Comparison of ENCODE assay signal across 26 cellular contexts in genomic region chr9:84811072-84811725, GRCh38.
"Had no signal": no experiment of that assay in that cellular context is flagged by ENCODE, and none has a peak within 500 bp of the region (broad histone marks: within the 10 kb centered on the region; RNA-seq: fewer than 3 reads in every experiment).

No MANE protein-coding gene starts in this region.

- H3K4me3 Mint-ChIP-seq: activated CD4-positive, alpha-beta T cell treated with anti-CD3 and anti-CD28 coated beads, Interleukin-2, amount 10 ng/mL, durations not matched to agents 7 days and 5 days; activated CD8-positive, alpha-beta memory T cell treated with anti-CD3 and anti-CD28 coated beads, Interleukin-2, amount 10 ng/mL, durations not matched to agents 7 days and 5 days; activated CD8-positive, alpha-beta T cell treated with anti-CD3 and anti-CD28 coated beads for 36 hours; activated naive CD8-positive, alpha-beta T cell treated with anti-CD3 and anti-CD28 coated beads, Interleukin-2, amount 50 U/mL, for 24 hours; mesothelial cell of epicardium; natural killer cell; T-helper 2 cell treated with Interferon-gamma antibody and Interleukin-4, amounts not matched to agents 5 μg/mL and 100 μg/mL, for 36 hours had no signal

- H3K36me3 Mint-ChIP-seq: activated CD8-positive, alpha-beta memory T cell treated with anti-CD3 and anti-CD28 coated beads, Interleukin-2, amount 10 ng/mL, durations not matched to agents 7 days and 5 days; natural killer cell had no signal

- DNase-seq: activated CD4-positive, alpha-beta T cell treated with anti-CD3 and anti-CD28 coated beads, Interleukin-2, amount 10 ng/mL, durations not matched to agents 7 days and 5 days; activated CD4-positive, CD25-positive, alpha-beta regulatory T cell treated with anti-CD3 and anti-CD28 coated beads, Interleukin-2, amount 50 U/mL, for 72 hours; activated CD8-positive, alpha-beta memory T cell treated with anti-CD3 and anti-CD28 coated beads, Interleukin-2, amount 10 ng/mL, durations not matched to agents 7 days and 5 days; activated CD8-positive, alpha-beta T cell treated with anti-CD3 and anti-CD28 coated beads for 36 hours; activated gamma-delta T cell; activated naive CD4-positive, alpha-beta T cell treated with anti-CD3 and anti-CD28 coated beads, Interleukin-2, amount 50 U/mL, for 16 hours; activated naive CD8-positive, alpha-beta T cell treated with anti-CD3 and anti-CD28 coated beads, Interleukin-2, amount 50 U/mL, for 24 hours; activated T-cell treated with anti-CD3 and anti-CD28 coated beads for 4 hours; cerebellar nuclear complex; heart right ventricle; left ventricle myocardium superior; mammary epithelial cell; natural killer cell; ovary; stimulated activated CD4-positive, alpha-beta T cell treated with anti-CD3 and anti-CD28 coated beads, Interleukin-12 subunit alpha, Interleukin-12 subunit beta, amount 100 ng/mL, for 4 hours; stimulated activated CD4-positive, alpha-beta T cell treated with anti-CD3 and anti-CD28 coated beads, Interleukin-4, amount 100 ng/mL, for 4 hours; transverse colon had no signal

- H3K9me3 Mint-ChIP-seq: activated CD4-positive, alpha-beta T cell treated with anti-CD3 and anti-CD28 coated beads, Interleukin-2, amount 10 ng/mL, durations not matched to agents 7 days and 5 days; activated CD8-positive, alpha-beta T cell treated with anti-CD3 and anti-CD28 coated beads for 36 hours; activated naive CD8-positive, alpha-beta T cell treated with anti-CD3 and anti-CD28 coated beads, Interleukin-2, amount 50 U/mL, for 24 hours; mesothelial cell of epicardium; natural killer cell; T-helper 2 cell treated with Interferon-gamma antibody and Interleukin-4, amounts not matched to agents 5 μg/mL and 100 μg/mL, for 36 hours had no signal

- H3K27me3 ChIP-seq: heart right ventricle, neutrophil, ovary, right atrium auricular region, transverse colon had no signal

- H3K27ac Mint-ChIP-seq: activated CD4-positive, alpha-beta T cell treated with anti-CD3 and anti-CD28 coated beads, Interleukin-2, amount 10 ng/mL, durations not matched to agents 7 days and 5 days; activated CD8-positive, alpha-beta memory T cell treated with anti-CD3 and anti-CD28 coated beads, Interleukin-2, amount 10 ng/mL, durations not matched to agents 7 days and 5 days; activated CD8-positive, alpha-beta T cell treated with anti-CD3 and anti-CD28 coated beads for 36 hours; activated naive CD8-positive, alpha-beta T cell treated with anti-CD3 and anti-CD28 coated beads, Interleukin-2, amount 50 U/mL, for 24 hours; mesothelial cell of epicardium; natural killer cell; T-helper 2 cell treated with Interferon-gamma antibody and Interleukin-4, amounts not matched to agents 5 μg/mL and 100 μg/mL, for 36 hours had no signal

- H3K27me3 Mint-ChIP-seq: activated naive CD8-positive, alpha-beta T cell treated with anti-CD3 and anti-CD28 coated beads, Interleukin-2, amount 50 U/mL, for 24 hours had no signal

- ATAC-seq: activated CD8-positive, alpha-beta memory T cell treated with anti-CD3 and anti-CD28 coated beads, Interleukin-2, amount 10 ng/mL, durations not matched to agents 7 days and 5 days; activated CD8-positive, alpha-beta T cell treated with anti-CD3 and anti-CD28 coated beads for 36 hours; activated naive CD8-positive, alpha-beta T cell treated with anti-CD3 and anti-CD28 coated beads, Interleukin-2, amount 50 U/mL, for 24 hours; heart right ventricle; left ventricle myocardium superior; natural killer cell had no signal

- H3K4me1 ChIP-seq: heart right ventricle, prostate gland had no signal

- H3K36me3 ChIP-seq: heart right ventricle, neutrophil, ovary, prostate gland, right atrium auricular region, transverse colon had no signal

- H3K9me3 ChIP-seq: heart right ventricle, neutrophil, ovary, prostate gland, right atrium auricular region, transverse colon had no signal

- H3K4me3 ChIP-seq: coronary artery, heart right ventricle, ovary, prostate gland, right atrium auricular region, transverse colon had no signal

- H3K4me1 Mint-ChIP-seq: activated CD4-positive, alpha-beta T cell treated with anti-CD3 and anti-CD28 coated beads, Interleukin-2, amount 10 ng/mL, durations not matched to agents 7 days and 5 days; activated CD8-positive, alpha-beta memory T cell treated with anti-CD3 and anti-CD28 coated beads, Interleukin-2, amount 10 ng/mL, durations not matched to agents 7 days and 5 days; activated naive CD8-positive, alpha-beta T cell treated with anti-CD3 and anti-CD28 coated beads, Interleukin-2, amount 50 U/mL, for 24 hours; natural killer cell had no signal

- FAIRE-seq: urothelium cell line had no signal

- H3K27ac ChIP-seq: coronary artery, epithelial cell of prostate, heart right ventricle, neutrophil, ovary, prostate gland, right atrium auricular region, transverse colon, VCaP had no signal
